Comparison of ENCODE assay signal across 16 cellular contexts in genomic region chr17:6711081-6711674, GRCh38. TPM values are rescaled to one million over a fixed set of nuclear protein-coding genes. Genes with fewer than 3 reads are reported as not detected.
DNase-seq lines count a peak whose midpoint lies in the region; ATAC-seq and TF ChIP-seq lines count a peak whose summit lies in the region.
"Had no signal": no experiment of that assay in that cellular context is flagged by ENCODE, and none has a peak within 500 bp of the region (broad histone marks: within the 10 kb centered on the region; RNA-seq: fewer than 3 reads in every experiment).

No MANE protein-coding gene starts in this region.

- H3K9me3 ChIP-seq in T-helper 17 cell (ENCODE audit: control insufficient read depth, low read length, poor library complexity, severe bottlenecking): no peaks in the 10 kb centered on the region
- H3K9me3 ChIP-seq in WERI-Rb-1 (ENCODE audit: severe bottlenecking): no peaks in the 10 kb centered on the region

- peaks cover 16% of the 10 kb centered on the region; the same call in 1 of the 2 replicates for H3K4me1 ChIP-seq in GM23338 (ENCODE audit: insufficient read depth)

- H3F3A ChIP-seq in GM23338 (replicated peaks; ENCODE audit: low read depth): peaks cover 7% of the 10 kb centered on the region

- no peaks in the 10 kb centered on the region for H3K79me2 ChIP-seq in GM23338 (replicated peaks; ENCODE audit: insufficient read depth)

- H3K4me3 Mint-ChIP-seq in GM23338 (peak overlapping the region; percentile 21; the same call in 1 of the 3 replicates), T-helper 17 cell (peak overlapping the region; percentile 41), neural crest cell (peak overlapping the region; percentile 17)

- no peaks in the 10 kb centered on the region; the same call in 1 of the 2 replicates for H3K9me2 ChIP-seq in GM23338 (ENCODE audit: insufficient read depth)

- ATAC-seq in GM23338: no peak
- ATAC-seq in T-helper 17 cell: no peak
- peak; percentile 83 for ATAC-seq in esophagus mucosa
- ATAC-seq in GM18870 (IDR thresholded peaks at IDR 0.05; ENCODE audit: unreplicated experiment): no peak
- no peak for ATAC-seq in GM18519 (IDR thresholded peaks at IDR 0.05; ENCODE audit: low FRiP score, unreplicated experiment)
- ATAC-seq: Panc1 had no signal

- H4K20me1 ChIP-seq in GM23338 (replicated peaks; ENCODE audit: insufficient read depth): no peaks in the 10 kb centered on the region

- H3K27me3 Mint-ChIP-seq in GM23338 (ENCODE audit: insufficient read depth, low read depth, poor library complexity): peaks cover 52% of the 10 kb centered on the region
- peaks cover 88% of the 10 kb centered on the region for H3K27me3 Mint-ChIP-seq in T-helper 17 cell
- peaks cover 74% of the 10 kb centered on the region for H3K27me3 Mint-ChIP-seq in neural crest cell (ENCODE audit: low read depth)

- H3K36me3 ChIP-seq in GM23338 (ENCODE audit: insufficient read depth): no peaks in the 10 kb centered on the region
- no peaks in the 10 kb centered on the region for H3K36me3 ChIP-seq in WERI-Rb-1

- H3K4me2 ChIP-seq in GM23338: no peak overlapping the region

- DNase-seq in GM23338 (ENCODE audit: low spot score): no peak
- no peak for DNase-seq in T-helper 17 cell
- no peak for DNase-seq in neural crest cell (ENCODE audit: low read depth, low spot score)
- DNase-seq in NCI-H226: no peak
- DNase-seq in WERI-Rb-1: no peak
- DNase-seq: activated effector memory CD4-positive, alpha-beta T cell treated with anti-CD3 and anti-CD28 coated beads, Interleukin-2, amount 50 U/mL, for 16 hours; dermis blood vessel endothelial cell; naive B cell; NCI-H2081 treated with DMSO at 0.1 percent for 48 hours; NCI-H69; retina had no signal

- H2AFZ ChIP-seq in GM23338: no peak overlapping the region

- H3K27me3 ChIP-seq in GM23338 (ENCODE audit: insufficient read depth) (peaks cover 43% of the 10 kb centered on the region), WERI-Rb-1 (ENCODE audit: insufficient read depth, low read depth, severe bottlenecking) (peaks cover 31% of the 10 kb centered on the region)

- peaks cover 14% of the 10 kb centered on the region for H3K4me1 Mint-ChIP-seq in GM23338
- H3K4me1 Mint-ChIP-seq in T-helper 17 cell: peaks cover 16% of the 10 kb centered on the region
- peaks cover 19% of the 10 kb centered on the region for H3K4me1 Mint-ChIP-seq in neural crest cell

- H3K9me3 Mint-ChIP-seq in GM23338 (peaks cover 17% of the 10 kb centered on the region), neural crest cell (peaks cover 3% of the 10 kb centered on the region)

- H3K4me3 ChIP-seq in GM23338 (no peak overlapping the region), WERI-Rb-1 (ENCODE audit: low read depth, low read length) (no peak overlapping the region)

- H3K27ac ChIP-seq in GM23338 (ENCODE audit: low read depth) (no peak overlapping the region), WERI-Rb-1 (no peak overlapping the region)
- H3K27ac ChIP-seq: VCaP had no signal

- H3K36me3 Mint-ChIP-seq in GM23338 (ENCODE audit: low read depth): peaks cover 3% of the 10 kb centered on the region; the same call in 2 of the 3 replicates
- H3K36me3 Mint-ChIP-seq in T-helper 17 cell (ENCODE audit: low read depth): peaks cover 4% of the 10 kb centered on the region
- H3K36me3 Mint-ChIP-seq in neural crest cell (ENCODE audit: low read depth): no peaks in the 10 kb centered on the region

- TF ChIP-seq CTCF in GM23338 (conservative IDR thresholded peaks at IDR 0.05; ENCODE audit: low read depth in 2 of 2) (no peak), neural crest cell (conservative IDR thresholded peaks at IDR 0.05) (no peak), WERI-Rb-1 (IDR thresholded peaks at IDR 0.05; ENCODE audit: low read depth, low read length) (no peak)

- H3K27ac Mint-ChIP-seq in GM23338 (no peak overlapping the region), T-helper 17 cell (no peak overlapping the region), neural crest cell (ENCODE audit: unreplicated experiment) (no peak overlapping the region)
- H3K27ac Mint-ChIP-seq: naive B cell had no signal

TF ChIP-seq in GM23338, 12 proteins besides CTCF, POLR2A, EP300 and RAD21:
- TF ChIP-seq JUNB (IDR thresholded peaks at IDR 0.05; ENCODE audit: unreplicated experiment) (no peak), NANOG (IDR thresholded peaks at IDR 0.05; ENCODE audit: borderline replicate concordance) (no peak), ZNF462 (CRISPR knock-in tag; IDR thresholded peaks at IDR 0.05) (no peak)

RNA-seq across cellular contexts. Expression of gene SLC13A5, which starts 2.0 kb away (rescaled TPM):
- 1.4 and 2.3 TPM in 2 replicates for total RNA-seq in GM23338 (2014; rRNA removed; shearing (Covaris generic))
- polyA plus RNA-seq in GM23338 (2016; fragmentation: Nextera tagmentation; extraction: Ambion mirVana): 0.38 and 1.2 TPM in 2 replicates
- total RNA-seq in T-helper 17 cell (not detected), esophagus mucosa (3.5 TPM), neural crest cell (0.43 and 0.54 TPM in 2 replicates)
- total RNA-seq: dermis blood vessel endothelial cell had no signal

RNA-seq across cellular contexts. Expression of gene XAF1, which starts 44.7 kb away (rescaled TPM):
- not detected in 2 replicates for total RNA-seq in GM23338 (2014; rRNA removed; shearing (Covaris generic))
- not detected in 2 replicates for polyA plus RNA-seq in GM23338 (2016; fragmentation: Nextera tagmentation; extraction: Ambion mirVana)
- 10 to 100 TPM; 41.2 to 53.2 TPM for total RNA-seq in T-helper 17 cell
- total RNA-seq in esophagus mucosa: 13.0 TPM
- not detected in 2 replicates for total RNA-seq in neural crest cell

RNA-seq across cellular contexts. Expression of gene C17orf100, which starts 59.6 kb away (rescaled TPM):
- 1.7 and 2.7 TPM in 2 replicates for total RNA-seq in GM23338 (2014; rRNA removed; shearing (Covaris generic))
- polyA plus RNA-seq in GM23338 (2016; fragmentation: Nextera tagmentation; extraction: Ambion mirVana): 3.9 and 4.8 TPM in 2 replicates
- total RNA-seq in T-helper 17 cell: 1 to 10 TPM; 1.3 to 2.5 TPM
- 1.7 TPM for total RNA-seq in esophagus mucosa
- total RNA-seq in neural crest cell: 3.2 and 3.7 TPM in 2 replicates

RNA-seq across cellular contexts. Expression of gene MED31, which starts 59.8 kb away (rescaled TPM):
- total RNA-seq in GM23338 (2014; rRNA removed; shearing (Covaris generic)): 5.0 and 5.5 TPM in 2 replicates
- 40.0 and 49.3 TPM in 2 replicates for polyA plus RNA-seq in GM23338 (2016; fragmentation: Nextera tagmentation; extraction: Ambion mirVana)
- total RNA-seq in T-helper 17 cell (10 to 100 TPM; 32.9 to 36.6 TPM), esophagus mucosa (15.3 TPM), neural crest cell (23.0 and 27.7 TPM in 2 replicates)

Comparison
In these comparisons a context has a peak if more than half of its experiments do, and no peak if none do; other contexts are left out.
1. RNA of gene XAF1, which starts 44.7 kb away (total RNA-seq): 41.2 to 53.2 TPM in T-helper 17 cell and 13.0 TPM in esophagus mucosa (single experiment); not detected in GM23338 and not detected in neural crest cell; every median in the first group is over 10 times any median in the second.
2. Peak in every context shown above with its lines, with median percentiles within 50 percentile points of each other: H3K4me3 Mint-ChIP-seq.